In the genomic region with DNA sequence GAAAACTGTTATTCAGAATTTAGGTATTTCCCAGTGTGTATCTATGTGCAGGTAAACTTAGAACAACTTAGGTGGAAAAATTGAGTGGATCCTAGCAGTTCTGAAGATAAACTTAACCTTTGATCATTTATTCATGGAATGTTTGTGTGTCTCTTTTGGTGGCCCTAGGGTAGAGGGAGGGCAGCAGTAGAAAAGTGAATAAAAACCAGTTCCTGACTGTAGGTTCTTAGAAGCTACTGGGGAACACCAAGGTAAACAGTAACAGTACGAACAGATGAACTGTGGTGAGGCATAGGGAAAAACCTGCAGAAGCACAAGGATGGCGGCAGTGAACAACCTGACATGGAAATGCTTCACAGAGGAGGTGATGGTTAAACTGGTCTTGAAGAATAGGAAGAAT, we compare ENCODE assay signal across 11 cellular contexts. TPM values are rescaled to one million over a fixed set of nuclear protein-coding genes. Genes with fewer than 3 reads are reported as not detected.
DNase-seq lines count a peak whose midpoint lies in the region; ATAC-seq and TF ChIP-seq lines count a peak whose summit lies in the region.
"Had no signal": no experiment of that assay in that cellular context is flagged by ENCODE, and none has a peak within 500 bp of the region (broad histone marks: within the 10 kb centered on the region; RNA-seq: fewer than 3 reads in every experiment).

No MANE protein-coding gene starts in this region.

- 93% methylated on average over 2 of the region's 2 CpGs for WGBS in SK-N-SH (ENCODE audit: low lambda C conversion rate)

- H2AFZ ChIP-seq in SK-N-SH (ENCODE audit: low read depth) = no peak overlapping the region

- H3K4me1 ChIP-seq in SK-N-SH (ENCODE audit: control insufficient read depth in 1 of 2, insufficient read depth in 2 of 2, low read depth in 1 of 2, low read length in 1 of 2) = peaks cover 15% of the 10 kb centered on the region in 2 experiments; a peak in 3 of 4 replicates
- H3K4me1 ChIP-seq in left lung = peaks cover 18 to 78% of the 10 kb centered on the region in 2 donors

- H3F3A ChIP-seq in SK-N-SH (replicated peaks; ENCODE audit: insufficient read depth) = no peaks in the 10 kb centered on the region

- peak overlapping the region; percentile 80 for H3K4me2 ChIP-seq in SK-N-SH

- intact Hi-C loops in left lung (cut with DNase I) = no loop called here

- CTCF ChIA-PET in SK-N-SH (lab: Yijun Ruan, JAX) = interaction anchor here (0.9 kb wide), 1 partner anchor 85 kb away, joined by 4 read pairs; no protein-coding TSS in a partner anchor

- TF ChIP-seq CTCF in SK-N-SH (IDR thresholded peaks at IDR 0.05) (no peak), left lung (IDR thresholded peaks at IDR 0.05) (no peak)

- H3K27ac ChIP-seq in SK-N-SH (ENCODE audit: low read depth in 2 of 2, low read length in 1 of 2) (no peak overlapping the region), left lung (peak overlapping the region; percentile 79 to 93)
- H3K27ac ChIP-seq: 22Rv1 had no signal

- TF ChIP-seq EP300 in SK-N-SH (IDR thresholded peaks at IDR 0.05; ENCODE audit: borderline replicate concordance in 1 of 2, low read depth in 1 of 2, low read length in 1 of 2) = no peak

- no peaks in the 10 kb centered on the region for H3K27me3 Mint-ChIP-seq in activated naive CD8-positive, alpha-beta T cell treated with anti-CD3 and anti-CD28 coated beads for 36 hours
- H3K27me3 Mint-ChIP-seq in stimulated activated naive CD8-positive, alpha-beta T cell treated with anti-CD3 and anti-CD28 coated beads, Interleukin-15, amount 100 ng/mL, for 72 hours = no peaks in the 10 kb centered on the region

- ATAC-seq in SK-N-SH treated with all-trans-retinoic acid at 6 μM for 48 hours (no peak), left lung (no peak), GM19463 (IDR thresholded peaks at IDR 0.05; ENCODE audit: unreplicated experiment) (no peak), HG03039 (IDR thresholded peaks at IDR 0.05; ENCODE audit: unreplicated experiment) (no peak)
- ATAC-seq in stimulated activated naive CD8-positive, alpha-beta T cell treated with anti-CD3 and anti-CD28 coated beads, Interleukin-15, amount 100 ng/mL, for 72 hours = no peak

- H3K9me3 ChIP-seq in SK-N-SH = no peaks in the 10 kb centered on the region
- no peaks in the 10 kb centered on the region for H3K9me3 ChIP-seq in left lung

- H3K9ac ChIP-seq in SK-N-SH = peak overlapping the region; percentile 72; the same call in 1 of the 2 replicates

- H3K79me2 ChIP-seq in SK-N-SH (ENCODE audit: insufficient read depth) = peaks cover 69% of the 10 kb centered on the region

- no peaks in the 10 kb centered on the region for H3K9me2 ChIP-seq in SK-N-SH

- H3K27ac Mint-ChIP-seq in activated naive CD8-positive, alpha-beta T cell treated with anti-CD3 and anti-CD28 coated beads for 36 hours = peak overlapping the region; percentile 90
- peak overlapping the region; percentile 67 to 86 for H3K27ac Mint-ChIP-seq in stimulated activated naive CD8-positive, alpha-beta T cell treated with anti-CD3 and anti-CD28 coated beads, Interleukin-15, amount 100 ng/mL, for 72 hours

- H3K36me3 ChIP-seq in SK-N-SH (replicated peaks in 1 of 2; ENCODE audit: control insufficient read depth in 1 of 2, insufficient read depth in 2 of 2, low read length in 1 of 2) (peaks cover 0 to 10% of the 10 kb centered on the region in 2 experiments), left lung (peaks cover 0 to 5% of the 10 kb centered on the region in 2 donors)

- H3K9me3 Mint-ChIP-seq in activated naive CD8-positive, alpha-beta T cell treated with anti-CD3 and anti-CD28 coated beads for 36 hours = no peaks in the 10 kb centered on the region
- H3K9me3 Mint-ChIP-seq in stimulated activated naive CD8-positive, alpha-beta T cell treated with anti-CD3 and anti-CD28 coated beads, Interleukin-15, amount 100 ng/mL, for 72 hours = no peaks in the 10 kb centered on the region

- no peak for TF ChIP-seq RAD21 in SK-N-SH (IDR thresholded peaks at IDR 0.05; ENCODE audit: low read length)

- H4K20me1 ChIP-seq in SK-N-SH (ENCODE audit: insufficient read depth) = peaks cover 50% of the 10 kb centered on the region

- H3K27me3 ChIP-seq in SK-N-SH (ENCODE audit: insufficient read depth) (no peaks in the 10 kb centered on the region; the same call in 1 of the 2 replicates), left lung (no peaks in the 10 kb centered on the region)

- H3K4me3 ChIP-seq in SK-N-SH (ENCODE audit: low read depth in 2 of 2, low read length in 1 of 2) = peak overlapping the region in 1 of 2 experiments; percentile 13; a peak in 3 of 4 replicates
- H3K4me3 ChIP-seq in left lung = peak overlapping the region; percentile 43 to 63

- POLR2A ChIA-PET in SK-N-SH (lab: Yijun Ruan, JAX) = no interaction called here

- peaks cover 58% of the 10 kb centered on the region for H3K4me1 Mint-ChIP-seq in activated naive CD8-positive, alpha-beta T cell treated with anti-CD3 and anti-CD28 coated beads for 36 hours
- H3K4me1 Mint-ChIP-seq in stimulated activated naive CD8-positive, alpha-beta T cell treated with anti-CD3 and anti-CD28 coated beads, Interleukin-15, amount 100 ng/mL, for 72 hours = peaks cover 59% of the 10 kb centered on the region

- no peak for DNase-seq in SK-N-SH
- DNase-seq in activated naive CD8-positive, alpha-beta T cell treated with anti-CD3 and anti-CD28 coated beads for 36 hours = no peak
- DNase-seq in left lung = no peak
- DNase-seq in stimulated activated naive CD8-positive, alpha-beta T cell treated with anti-CD3 and anti-CD28 coated beads, Interleukin-15, amount 100 ng/mL, for 72 hours = no peak
- DNase-seq in kidney glomerular epithelial cell (lab: John Stamatoyannopoulos, UW) = no peak
- DNase-seq: activated CD4-positive, alpha-beta T cell treated with anti-CD3 and anti-CD28 coated beads, Interleukin-2, amount 50 U/mL, for 48 hours; NCI-H1105 had no signal

- peaks cover 20% of the 10 kb centered on the region for H3K36me3 Mint-ChIP-seq in activated naive CD8-positive, alpha-beta T cell treated with anti-CD3 and anti-CD28 coated beads for 36 hours

- peak overlapping the region; percentile 88 for H3K4me3 Mint-ChIP-seq in activated naive CD8-positive, alpha-beta T cell treated with anti-CD3 and anti-CD28 coated beads for 36 hours
- peak overlapping the region; percentile 82 to 93 for H3K4me3 Mint-ChIP-seq in stimulated activated naive CD8-positive, alpha-beta T cell treated with anti-CD3 and anti-CD28 coated beads, Interleukin-15, amount 100 ng/mL, for 72 hours

TF ChIP-seq in SK-N-SH, 30 proteins besides CTCF, POLR2A, EP300 and RAD21:
- TF ChIP-seq, protein P1, sequence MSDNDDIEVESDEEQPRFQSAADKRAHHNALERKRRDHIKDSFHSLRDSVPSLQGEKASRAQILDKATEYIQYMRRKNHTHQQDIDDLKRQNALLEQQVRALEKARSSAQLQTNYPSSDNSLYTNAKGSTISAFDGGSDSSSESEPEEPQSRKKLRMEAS (IDR thresholded peaks at IDR 0.05; ENCODE audit: low read depth) = no peak
- TF ChIP-seq ELF1 (IDR thresholded peaks at IDR 0.05) = no peak
- TF ChIP-seq CHD2 (IDR thresholded peaks at IDR 0.05; ENCODE audit: low read length, partially characterized antibody) = no peak
- TF ChIP-seq, protein P2, sequence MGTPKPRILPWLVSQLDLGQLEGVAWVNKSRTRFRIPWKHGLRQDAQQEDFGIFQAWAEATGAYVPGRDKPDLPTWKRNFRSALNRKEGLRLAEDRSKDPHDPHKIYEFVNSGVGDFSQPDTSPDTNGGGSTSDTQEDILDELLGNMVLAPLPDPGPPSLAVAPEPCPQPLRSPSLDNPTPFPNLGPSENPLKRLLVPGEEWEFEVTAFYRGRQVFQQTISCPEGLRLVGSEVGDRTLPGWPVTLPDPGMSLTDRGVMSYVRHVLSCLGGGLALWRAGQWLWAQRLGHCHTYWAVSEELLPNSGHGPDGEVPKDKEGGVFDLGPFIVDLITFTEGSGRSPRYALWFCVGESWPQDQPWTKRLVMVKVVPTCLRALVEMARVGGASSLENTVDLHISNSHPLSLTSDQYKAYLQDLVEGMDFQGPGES (IDR thresholded peaks at IDR 0.05; ENCODE audit: low read depth, low read length) = no peak
- TF ChIP-seq FOXM1 (IDR thresholded peaks at IDR 0.05; ENCODE audit: low read depth) = no peak
- TF ChIP-seq TCF12 (IDR thresholded peaks at IDR 0.05) = no peak
- no peak for TF ChIP-seq RFX5 (IDR thresholded peaks at IDR 0.05; ENCODE audit: low read length)
- no peak for TF ChIP-seq SIN3A (IDR thresholded peaks at IDR 0.05; ENCODE audit: borderline replicate concordance, low read depth, low read length)

TF ChIP-seq in SK-N-SH treated with all-trans-retinoic acid at 6 μM for 48 hours, 23 proteins besides CTCF, POLR2A, EP300 and RAD21:
- TF ChIP-seq, protein P3, sequence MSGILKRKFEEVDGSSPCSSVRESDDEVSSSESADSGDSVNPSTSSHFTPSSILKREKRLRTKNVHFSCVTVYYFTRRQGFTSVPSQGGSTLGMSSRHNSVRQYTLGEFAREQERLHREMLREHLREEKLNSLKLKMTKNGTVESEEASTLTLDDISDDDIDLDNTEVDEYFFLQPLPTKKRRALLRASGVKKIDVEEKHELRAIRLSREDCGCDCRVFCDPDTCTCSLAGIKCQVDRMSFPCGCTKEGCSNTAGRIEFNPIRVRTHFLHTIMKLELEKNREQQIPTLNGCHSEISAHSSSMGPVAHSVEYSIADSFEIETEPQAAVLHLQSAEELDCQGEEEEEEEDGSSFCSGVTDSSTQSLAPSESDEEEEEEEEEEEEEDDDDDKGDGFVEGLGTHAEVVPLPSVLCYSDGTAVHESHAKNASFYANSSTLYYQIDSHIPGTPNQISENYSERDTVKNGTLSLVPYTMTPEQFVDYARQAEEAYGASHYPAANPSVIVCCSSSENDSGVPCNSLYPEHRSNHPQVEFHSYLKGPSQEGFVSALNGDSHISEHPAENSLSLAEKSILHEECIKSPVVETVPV (CRISPR knock-in tag; IDR thresholded peaks at IDR 0.05) = no peak
- TF ChIP-seq BACH2 (CRISPR knock-in tag; IDR thresholded peaks at IDR 0.05; ENCODE audit: borderline replicate concordance) (no peak), ARNTL (CRISPR knock-in tag; IDR thresholded peaks at IDR 0.05; ENCODE audit: borderline replicate concordance, low read depth) (no peak)

RNA-seq across cellular contexts. Expression of gene SNRK, which starts 2.5 kb away (rescaled TPM):
- 3.6 and 4.6 TPM in 2 replicates for polyA plus RNA-seq in SK-N-SH (2012; rRNA removed)
- 4.4 and 4.6 TPM in 2 replicates for polyA plus RNA-seq in SK-N-SH (2012; cell fraction: cytosol; rRNA removed)
- 4.8 and 8.1 TPM in 2 replicates for polyA plus RNA-seq in SK-N-SH (2012; cell fraction: nucleus; rRNA removed)
- total RNA-seq in activated naive CD8-positive, alpha-beta T cell treated with anti-CD3 and anti-CD28 coated beads for 36 hours = 10 to 100 TPM; 26.8 to 29.3 TPM
- total RNA-seq in left lung = 10 to 100 TPM; 29.5 to 45.9 TPM

Comparison
In these comparisons a context has a peak if more than half of its experiments do, and no peak if none do; other contexts are left out.
1. H3K27ac ChIP-seq: peak in left lung (2 of 2); none in SK-N-SH (0 of 2).